10 cellular contexts compared by ENCODE assay signal in the genomic region with DNA sequence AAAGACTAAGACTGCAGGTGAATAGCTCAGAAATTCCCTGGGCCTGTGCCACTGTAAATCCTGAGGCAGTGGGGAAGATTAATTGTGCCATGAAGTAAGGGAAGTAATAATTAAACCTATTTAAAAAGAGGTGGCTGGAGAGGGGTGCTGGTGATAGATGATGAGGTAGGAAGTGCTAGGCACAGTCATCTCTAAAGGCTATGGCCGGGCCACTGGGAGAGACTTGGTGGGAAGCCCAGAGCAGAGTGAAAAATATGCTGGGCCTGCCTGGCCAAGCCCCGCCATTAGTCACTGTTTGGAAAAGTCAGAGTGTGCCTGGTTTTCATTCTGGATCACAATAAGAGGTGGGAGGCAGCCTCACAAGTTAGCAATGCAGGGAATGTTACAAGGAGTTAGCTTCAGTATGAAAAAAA.
DNase-seq lines count a peak whose midpoint lies in the region; ATAC-seq, FAIRE-seq and TF ChIP-seq lines count a peak whose summit lies in the region.
"Had no signal": no experiment of that assay in that cellular context is flagged by ENCODE, and none has a peak within 500 bp of the region (broad histone marks: within the 10 kb centered on the region; RNA-seq: fewer than 3 reads in every experiment).

No MANE protein-coding gene starts in this region.

- intact Hi-C loops in Right ventricle myocardium inferior (cut with DNase I): no loop called here
- intact Hi-C loops in cardiac septum (cut with DNase I): loop anchor here (2.0 kb wide), 1 partner anchor 327 kb away; no protein-coding TSS in a partner anchor
- intact Hi-C loops in aorta (cut with DNase I): loop anchor here in 1 of 2 donors (10.0 kb wide), 1 partner anchor 329 kb away; no protein-coding TSS in a partner anchor

- peak; percentile 74 for ATAC-seq in Right ventricle myocardium inferior
- peak; percentile 87 for ATAC-seq in aorta (ENCODE audit: low FRiP score)
- ATAC-seq in HG03469 (IDR thresholded peaks at IDR 0.05; ENCODE audit: unreplicated experiment): no peak

- FAIRE-seq in endometrium (lab: Jason Lieb, UNC) (peak; percentile 80), GM12892 (lab: Jason Lieb, UNC) (no peak)
- FAIRE-seq: islet of Langerhans had no signal

- no peak for TF ChIP-seq POLR2A in GM12892 (IDR thresholded peaks at IDR 0.05; ENCODE audit: low read depth, low read length)

- 53 to 83% methylated on average over 2 of the region's 2 CpGs for WGBS in mesodermal cell (ENCODE audit: insufficient coverage in 2 of 2), 2 experiments
- 0 to 4% methylated on average over 2 of the region's 2 CpGs for WGBS in aorta, 2 donors

- no peaks in the 10 kb centered on the region for H3K9me3 ChIP-seq in mesodermal cell (ENCODE audit: control insufficient read depth, low read length)
- no peaks in the 10 kb centered on the region for H3K9me3 ChIP-seq in aorta (ENCODE audit: control insufficient read depth, low read length)

- H3K27me3 ChIP-seq in aorta (ENCODE audit: control insufficient read depth in 1 of 2, insufficient read depth in 2 of 2, low read length in 1 of 2): no peaks in the 10 kb centered on the region

- H3K4me1 ChIP-seq in mesodermal cell (ENCODE audit: control insufficient read depth, insufficient read depth, low read length, poor library complexity, severe bottlenecking) (peaks cover 34% of the 10 kb centered on the region), aorta (ENCODE audit: control insufficient read depth in 1 of 2, insufficient read depth in 2 of 2, low read length in 2 of 2) (peaks cover 2 to 3% of the 10 kb centered on the region in 2 donors)

- no peak for DNase-seq in Right ventricle myocardium inferior (ENCODE audit: missing footprints)
- DNase-seq in cardiac septum (ENCODE audit: low spot score): no peak
- DNase-seq in aorta: peak; percentile 80 to 86
- no peak for DNase-seq in effector CD4-positive, alpha-beta T cell
- no peak for DNase-seq in GM12892 (ENCODE audit: insufficient read length)
- DNase-seq: 8988T had no signal

- no peak overlapping the region for H3K4me3 ChIP-seq in mesodermal cell (ENCODE audit: extremely low read depth, insufficient read depth, low read length, poor library complexity, severe bottlenecking)
- no peak overlapping the region for H3K4me3 ChIP-seq in aorta (ENCODE audit: low read length in 2 of 2)

- H3K27ac ChIP-seq in mesodermal cell (ENCODE audit: low read depth, low read length, severe bottlenecking): peak overlapping the region; percentile 95
- H3K27ac ChIP-seq in aorta (ENCODE audit: low read depth in 1 of 2, low read length in 2 of 2): peak overlapping the region; percentile 88 to 97

- H3K36me3 ChIP-seq in mesodermal cell (ENCODE audit: control insufficient read depth, insufficient read depth, low read length) (no peaks in the 10 kb centered on the region), aorta (ENCODE audit: control insufficient read depth in 1 of 2, insufficient read depth in 2 of 2, low read length in 1 of 2) (no peaks in the 10 kb centered on the region)

Comparison
In these comparisons a context has a peak if more than half of its experiments do, and no peak if none do; other contexts are left out.
1. DNase-seq: peak in aorta (2 of 2); none in Right ventricle myocardium inferior (single experiment), cardiac septum (single experiment), effector CD4-positive, alpha-beta T cell (single experiment) and GM12892 (single experiment).